ENCODE assay signal across 1 cellular context in the genomic region with DNA sequence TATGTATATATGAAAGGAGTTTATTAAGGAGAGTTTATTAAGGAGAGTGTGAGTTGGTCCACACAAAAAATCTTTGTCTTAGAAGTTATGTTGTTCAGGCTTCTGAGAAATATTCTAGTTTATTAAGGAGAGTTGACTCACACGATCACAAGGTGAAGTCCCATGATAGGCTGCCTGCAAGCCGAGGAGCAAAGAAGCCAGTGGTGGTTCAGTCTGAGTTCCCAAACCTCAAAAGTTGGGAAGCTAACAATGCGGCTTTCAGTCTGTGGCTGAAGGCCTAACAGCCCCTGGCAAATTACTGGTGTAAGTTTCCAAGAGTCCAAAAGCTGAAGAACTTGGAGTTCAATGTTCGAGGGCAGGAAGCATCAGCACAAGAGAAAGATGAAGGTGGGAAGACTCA.
TF ChIP-seq lines count a peak whose summit lies in the region.

No MANE protein-coding gene starts in this region.

TF ChIP-seq in WTC11, 78 proteins besides CTCF, POLR2A, EP300 and RAD21 (continued from another document):
- TF ChIP-seq, protein P1, sequence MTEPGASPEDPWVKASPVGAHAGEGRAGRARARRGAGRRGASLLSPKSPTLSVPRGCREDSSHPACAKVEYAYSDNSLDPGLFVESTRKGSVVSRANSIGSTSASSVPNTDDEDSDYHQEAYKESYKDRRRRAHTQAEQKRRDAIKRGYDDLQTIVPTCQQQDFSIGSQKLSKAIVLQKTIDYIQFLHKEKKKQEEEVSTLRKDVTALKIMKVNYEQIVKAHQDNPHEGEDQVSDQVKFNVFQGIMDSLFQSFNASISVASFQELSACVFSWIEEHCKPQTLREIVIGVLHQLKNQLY (CRISPR knock-in tag; IDR thresholded peaks at IDR 0.05): no peak
- TF ChIP-seq ZNF671 (CRISPR knock-in tag; IDR thresholded peaks at IDR 0.05): no peak
